Comparison of ENCODE assay signal across 21 cellular contexts in genomic region chr10:122617476-122618270, GRCh38. TPM values are rescaled to one million over a fixed set of nuclear protein-coding genes. Genes with fewer than 3 reads are reported as not detected.
DNase-seq lines count a peak whose midpoint lies in the region; ATAC-seq and TF ChIP-seq lines count a peak whose summit lies in the region.
"Had no signal": no experiment of that assay in that cellular context is flagged by ENCODE, and none has a peak within 500 bp of the region (broad histone marks: within the 10 kb centered on the region; RNA-seq: fewer than 3 reads in every experiment).

No MANE protein-coding gene starts in this region.

- POLR2A ChIA-PET in MCF 10A (lab: Yijun Ruan, JAX), result no interaction called here

- H2BK15ac ChIP-seq in neuronal stem cell (ENCODE audit: low read length), result no peak overlapping the region

- no peaks in the 10 kb centered on the region for H3K9me3 ChIP-seq in heart left ventricle
- no peaks in the 10 kb centered on the region for H3K9me3 ChIP-seq in neuronal stem cell (replicated peaks in 1 of 2; ENCODE audit: control insufficient read depth in 2 of 2, insufficient read depth in 1 of 2, low read depth in 1 of 2, low read length in 2 of 2)
- H3K9me3 ChIP-seq in spleen, result no peaks in the 10 kb centered on the region

- H3K9ac ChIP-seq in neuronal stem cell (ENCODE audit: low read depth, low read length, poor library complexity), result no peak overlapping the region

- H2AFZ ChIP-seq in neuronal stem cell (ENCODE audit: low read length), result no peak overlapping the region
- H2AFZ ChIP-seq: GM23338 had no signal

- H3K36me3 Mint-ChIP-seq in MCF 10A (ENCODE audit: insufficient read depth, unreplicated experiment), result no peaks in the 10 kb centered on the region
- H3K36me3 Mint-ChIP-seq: CD4-positive, alpha-beta memory T cell had no signal

- no peak overlapping the region for H4K91ac ChIP-seq in neuronal stem cell (ENCODE audit: low read depth, low read length, poor library complexity)

- no peak overlapping the region for H3K4ac ChIP-seq in neuronal stem cell (ENCODE audit: low read length)

- no peak overlapping the region for H4K8ac ChIP-seq in neuronal stem cell (ENCODE audit: low read depth, low read length)

- ATAC-seq in heart left ventricle (no peak), HG02885 (IDR thresholded peaks at IDR 0.05; ENCODE audit: poor library complexity, unreplicated experiment) (no peak)
- ATAC-seq: GM23338, HCT116 had no signal

- H2BK120ac ChIP-seq in neuronal stem cell (ENCODE audit: low read depth, low read length), result no peak overlapping the region

- intact Hi-C loops in cardiac septum (cut with DNase I), result no loop called here
- intact Hi-C loops in heart left ventricle (cut with DNase I), result no loop called here
- intact Hi-C loops in spleen (cut with DNase I; ENCODE audit: low total_unique reads), result no loop called here
- intact Hi-C loops in MCF 10A (cut with micrococcal nuclease), result no loop called here

- H3K79me1 ChIP-seq in neuronal stem cell (ENCODE audit: low read depth, low read length), result no peaks in the 10 kb centered on the region

- no peaks in the 10 kb centered on the region for H3K9me3 Mint-ChIP-seq in MCF 10A (ENCODE audit: unreplicated experiment)
- H3K9me3 Mint-ChIP-seq: CD4-positive, alpha-beta memory T cell had no signal

- H3K23ac ChIP-seq in neuronal stem cell (ENCODE audit: low read depth, low read length, poor library complexity), result no peak overlapping the region

- DNase-seq in cardiac septum (ENCODE audit: low spot score), result peak; percentile 41
- DNase-seq in heart left ventricle, result no peak
- no peak for DNase-seq in neuronal stem cell (ENCODE audit: low spot score)
- peak; percentile 38 for DNase-seq in spleen
- no peak for DNase-seq in MCF 10A (ENCODE audit: unreplicated experiment)
- no peak for DNase-seq in NCI-H1694 treated with DMSO at 0.1 percent for 48 hours (lab: John Stamatoyannopoulos, UW)
- DNase-seq: C1 segment of cervical spinal cord; Calu3; CD4-positive, alpha-beta memory T cell; COR-L47; DMS53; DMS79 treated with DMSO at 0.1 percent for 48 hours; GF-D8; H9 had no signal

- CTCF ChIA-PET in MCF 10A (lab: Yijun Ruan, JAX), result no interaction called here

- H2AK5ac ChIP-seq in neuronal stem cell (ENCODE audit: low read depth, low read length), result no peak overlapping the region

- H3K4me1 Mint-ChIP-seq in MCF 10A (ENCODE audit: insufficient read depth, unreplicated experiment), result no peaks in the 10 kb centered on the region
- H3K4me1 Mint-ChIP-seq: CD4-positive, alpha-beta memory T cell; GM23338; H9 had no signal

- H3K27me3 ChIP-seq in heart left ventricle (no peaks in the 10 kb centered on the region), neuronal stem cell (ENCODE audit: control insufficient read depth in 3 of 3, insufficient read depth in 3 of 3, low read depth in 1 of 3, low read length in 3 of 3) (no peaks in the 10 kb centered on the region), spleen (replicated peaks in 1 of 7) (no peaks in the 10 kb centered on the region)

- H3K27ac Mint-ChIP-seq in MCF 10A (ENCODE audit: low read depth, unreplicated experiment), result no peak overlapping the region
- H3K27ac Mint-ChIP-seq: CD4-positive, alpha-beta memory T cell; GM23338 had no signal

- no peak overlapping the region for H2BK12ac ChIP-seq in neuronal stem cell (ENCODE audit: low read length)

- H3K4me3 ChIP-seq in heart left ventricle (no peak overlapping the region), neuronal stem cell (ENCODE audit: low read length in 2 of 2) (no peak overlapping the region), spleen (no peak overlapping the region)
- H3K4me3 ChIP-seq: GM23338 had no signal

- H2BK5ac ChIP-seq in neuronal stem cell (ENCODE audit: low read length), result no peak overlapping the region

- H3K27me3 Mint-ChIP-seq in MCF 10A (ENCODE audit: insufficient read depth, unreplicated experiment), result no peaks in the 10 kb centered on the region

- TF ChIP-seq POLR2A in heart left ventricle (IDR thresholded peaks at IDR 0.05), result no peak
- no peak for TF ChIP-seq POLR2A in spleen (IDR thresholded peaks at IDR 0.05)

- no peak overlapping the region for H3K4me2 ChIP-seq in neuronal stem cell (ENCODE audit: insufficient read depth, low read length, poor library complexity, severe bottlenecking)
- H3K4me2 ChIP-seq: GM23338 had no signal

- 78 to 100% (median 79%) methylated on average over 2 to 10 of the region's 10 CpGs for WGBS in heart left ventricle, 4 donors
- WGBS in neuronal stem cell (ENCODE audit: extremely low coverage in 2 of 2, insufficient read length in 2 of 2, insufficient replicate concordance in 1 of 2), 2 donors, result no CpG with 5 or more reads among the region's 10 CpGs
- WGBS in spleen, 5 donors, result 73 to 96% (median 81%) methylated on average over 5 to 10 of the region's 10 CpGs

- no TSS peak for BruUV-seq in MCF 10A (replicated peaks; lab: Mats Ljungman, UMichigan)

- no peaks in the 10 kb centered on the region for H3K36me3 ChIP-seq in heart left ventricle
- H3K36me3 ChIP-seq in neuronal stem cell (replicated peaks in 1 of 2; ENCODE audit: control insufficient read depth in 2 of 2, insufficient read depth in 2 of 2, low read length in 2 of 2), result no peaks in the 10 kb centered on the region
- no peaks in the 10 kb centered on the region for H3K36me3 ChIP-seq in spleen

- H3K4me1 ChIP-seq in heart left ventricle, result no peaks in the 10 kb centered on the region
- no peaks in the 10 kb centered on the region for H3K4me1 ChIP-seq in neuronal stem cell (ENCODE audit: control insufficient read depth in 2 of 2, insufficient read depth in 1 of 2, low read depth in 1 of 2, low read length in 2 of 2)
- no peaks in the 10 kb centered on the region for H3K4me1 ChIP-seq in spleen

- H3K4me3 Mint-ChIP-seq in MCF 10A (ENCODE audit: unreplicated experiment), result no peak overlapping the region
- H3K4me3 Mint-ChIP-seq: CD4-positive, alpha-beta memory T cell; GM23338; H9 had no signal

- H3K27ac ChIP-seq in heart left ventricle (no peak overlapping the region), neuronal stem cell (replicated peaks; ENCODE audit: low read length) (no peak overlapping the region), spleen (no peak overlapping the region)

- H3K14ac ChIP-seq in neuronal stem cell (ENCODE audit: low read length), result peak overlapping the region; percentile 21

- H3K18ac ChIP-seq in neuronal stem cell (ENCODE audit: low read length), result no peak overlapping the region

- TF ChIP-seq CTCF in heart left ventricle (IDR thresholded peaks at IDR 0.05) (no peak), spleen (IDR thresholded peaks at IDR 0.05 in 8 of 11, conservative IDR thresholded peaks at IDR 0.05 in 3 of 11) (no peak), MCF 10A (IDR thresholded peaks at IDR 0.05; ENCODE audit: unreplicated experiment) (no peak)

RNA-seq across cellular contexts. Expression of gene DMBT1, which starts 57.1 kb away (rescaled TPM):
- total RNA-seq in cardiac septum (0.08 TPM), heart left ventricle (under 1 TPM in 4 of 9 donors, not detected in 5; 0.04 to 0.49 (median 0.10) TPM), spleen (under 1 TPM in 1 of 7 donors, not detected in 6; 0.03 TPM), MCF 10A (2022) (4.4 and 7.6 TPM in 2 replicates)
- polyA plus RNA-seq in heart left ventricle (under 1 TPM; 0.04 to 0.30 TPM), spleen (under 1 TPM; 0.02 to 0.29 (median 0.02) TPM)
- polyA plus RNA-seq in neuronal stem cell (2013, experiment 1 of 2), result not detected
- polyA plus RNA-seq in neuronal stem cell (2013, experiment 2 of 2), result not detected
- total RNA-seq: A172; A673; CD4-positive, alpha-beta memory T cell; G401; H4 had no signal
- polyA plus RNA-seq: CD4-positive, alpha-beta memory T cell had no signal

Comparison
In these comparisons a context has a peak if more than half of its experiments do, and no peak if none do; other contexts are left out.
1. DNase-seq: peak in cardiac septum (single experiment) and spleen (single experiment); none in heart left ventricle (0 of 5), neuronal stem cell (single experiment), MCF 10A (single experiment) and NCI-H1694 treated with DMSO at 0.1 percent for 48 hours (single experiment).